Comparison of ENCODE assay signal across 18 cellular contexts in the genomic region with DNA sequence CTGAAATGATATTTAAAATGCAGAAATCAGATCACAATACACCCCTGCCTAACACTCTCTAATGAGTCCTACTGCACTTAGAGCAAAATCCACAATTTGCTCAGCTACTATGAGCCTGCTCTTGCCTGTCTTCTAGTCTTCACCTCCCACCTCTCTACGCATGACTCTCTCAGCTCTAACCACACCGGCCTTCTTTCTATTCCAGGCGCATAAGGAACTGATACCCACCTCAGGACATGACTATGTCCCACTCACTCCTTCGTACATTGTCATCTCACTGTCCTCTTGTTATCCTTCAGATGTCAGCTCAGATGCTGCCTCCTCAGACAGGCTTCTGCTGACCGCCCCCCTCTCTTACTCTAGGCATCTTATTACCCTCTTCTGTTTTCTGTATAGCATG.
DNase-seq lines count a peak whose midpoint lies in the region; ATAC-seq, FAIRE-seq and TF ChIP-seq lines count a peak whose summit lies in the region.
"Had no signal": no experiment of that assay in that cellular context is flagged by ENCODE, and none has a peak within 500 bp of the region (broad histone marks: within the 10 kb centered on the region; RNA-seq: fewer than 3 reads in every experiment).

No MANE protein-coding gene starts in this region.

- intact Hi-C loops in dorsolateral prefrontal cortex (cut with DNase I): no loop called here

- H3K27me3 ChIP-seq in dorsolateral prefrontal cortex: no peaks in the 10 kb centered on the region
- H3K27me3 ChIP-seq: ovary had no signal

- H3K4me3 ChIP-seq in dorsolateral prefrontal cortex: no peak overlapping the region
- H3K4me3 ChIP-seq: ovary had no signal

- no peak for TF ChIP-seq CTCF in dorsolateral prefrontal cortex (IDR thresholded peaks at IDR 0.05 in 54 of 56, conservative IDR thresholded peaks at IDR 0.05 in 2 of 56; ENCODE audit: low read depth in 1 of 56, partially characterized antibody in 56 of 56)

- ATAC-seq in GM18502 (IDR thresholded peaks at IDR 0.05; ENCODE audit: poor library complexity, unreplicated experiment) (peak; percentile 99), GM19455 (IDR thresholded peaks at IDR 0.05; ENCODE audit: unreplicated experiment) (peak; percentile 94), HG02840 (IDR thresholded peaks at IDR 0.05; ENCODE audit: low FRiP score, unreplicated experiment) (peak; percentile 90), HG03558 (IDR thresholded peaks at IDR 0.05; ENCODE audit: extremely low read depth, unreplicated experiment) (peak; percentile 77)
- ATAC-seq: esophagus mucosa, HepG2 had no signal

- no peak overlapping the region for H3K27ac ChIP-seq in dorsolateral prefrontal cortex
- H3K27ac ChIP-seq: ovary had no signal

- DNase-seq in dorsolateral prefrontal cortex (no peak), NCI-H2029 (lab: John Stamatoyannopoulos, UW) (no peak), frontal cortex (ENCODE audit: low spot score in 2 of 2) (no peak), kidney tubule cell (ENCODE audit: low spot score) (no peak)
- DNase-seq: activated CD4-positive, alpha-beta T cell treated with anti-CD3 and anti-CD28 coated beads, Interleukin-2, amount 10 ng/mL, durations not matched to agents 24 days and 14 days; activated naive CD4-positive, alpha-beta T cell; AML-193; cerebellar nuclear complex; H7; NCI-H2029 treated with DMSO at 0.1 percent for 48 hours; ovary; SW 1271 had no signal

- no peak for FAIRE-seq in frontal cortex (lab: Jason Lieb, UNC)
- FAIRE-seq: HepG2 had no signal
